Comparison of ENCODE assay signal across 10 cellular contexts in genomic region chr22:46638601-46639431, GRCh38. TPM values are rescaled to one million over a fixed set of nuclear protein-coding genes. Genes with fewer than 3 reads are reported as not detected.
DNase-seq lines count a peak whose midpoint lies in the region; ATAC-seq, FAIRE-seq and TF ChIP-seq lines count a peak whose summit lies in the region.
"Had no signal": no experiment of that assay in that cellular context is flagged by ENCODE, and none has a peak within 500 bp of the region (broad histone marks: within the 10 kb centered on the region; RNA-seq: fewer than 3 reads in every experiment).

No MANE protein-coding gene starts in this region.

- H3K4me1 ChIP-seq in GM23338 (ENCODE audit: insufficient read depth), result no peaks in the 10 kb centered on the region
- H3K4me1 ChIP-seq in GM12878 (ENCODE audit: control insufficient read depth, insufficient read depth, low read length), result no peaks in the 10 kb centered on the region

- H4K20me1 ChIP-seq in GM23338 (replicated peaks; ENCODE audit: insufficient read depth) (no peaks in the 10 kb centered on the region), GM12878 (ENCODE audit: control insufficient read depth, insufficient read depth) (no peaks in the 10 kb centered on the region)

- peaks cover 14% of the 10 kb centered on the region for H3K27me3 Mint-ChIP-seq in GM23338 (ENCODE audit: insufficient read depth, low read depth, poor library complexity)

- no TSS peak for BruUV-seq in GM12878 (replicated peaks; lab: Mats Ljungman, UMichigan)

- 0 out of 2 replicates have a peak, but pooled peaks cover 7% of the 10 kb centered on the region for H3K9me2 ChIP-seq in GM23338 (ENCODE audit: insufficient read depth)

- POLR2A ChIA-PET in GM12878 (lab: Charles Lee), result no interaction called here

- H3K4me3 Mint-ChIP-seq in GM23338, result no peak overlapping the region
- H3K4me3 Mint-ChIP-seq: CD14-positive monocyte had no signal

- H3K36me3 ChIP-seq in GM23338 (ENCODE audit: insufficient read depth), result no peaks in the 10 kb centered on the region
- peaks cover 0 to 7% of the 10 kb centered on the region in 2 experiments; a peak in 2 of 4 replicates for H3K36me3 ChIP-seq in GM12878 (ENCODE audit: control insufficient read depth in 2 of 2, insufficient read depth in 2 of 2, low read length in 1 of 2)

- H3K27me3 ChIP-seq in GM23338 (ENCODE audit: insufficient read depth) (no peaks in the 10 kb centered on the region), GM12878 (replicated peaks in 1 of 2; ENCODE audit: control insufficient read depth in 2 of 2, insufficient read depth in 2 of 2, low read length in 1 of 2) (no peaks in the 10 kb centered on the region)

- TF ChIP-seq CTCF in GM23338 (conservative IDR thresholded peaks at IDR 0.05; ENCODE audit: low read depth in 2 of 2) (no peak), GM12878 (IDR thresholded peaks at IDR 0.05 in 2 of 3, conservative IDR thresholded peaks at IDR 0.05 in 1 of 3; ENCODE audit: control insufficient read depth in 2 of 3, extremely low read depth in 1 of 3, insufficient read depth in 1 of 3, low read depth in 3 of 3, low read length in 3 of 3) (no peak)

- H3K79me2 ChIP-seq in GM23338 (replicated peaks; ENCODE audit: insufficient read depth), result no peaks in the 10 kb centered on the region
- no peaks in the 10 kb centered on the region; the same call in 1 of the 2 replicates for H3K79me2 ChIP-seq in GM12878 (ENCODE audit: control insufficient read depth, insufficient read depth, low read length)

- DNase-seq in AG08395 (ENCODE audit: low spot score), result peak; percentile 15
- DNase-seq in GM23338 (ENCODE audit: low spot score), result no peak
- DNase-seq in GM12878 (ENCODE audit: low read depth, low spot score), result no peak
- DNase-seq in left colon, result no peak
- no peak for DNase-seq in activated CD8-positive, alpha-beta memory T cell treated with anti-CD3 and anti-CD28 coated beads, Interleukin-2, amount 50 U/mL, for 48 hours
- no peak for DNase-seq in stimulated activated CD4-positive, alpha-beta T cell treated with anti-CD3 and anti-CD28 coated beads, Interleukin-4, amount 100 ng/mL, for 24 hours
- DNase-seq in activated CD8-positive, alpha-beta memory T cell treated with anti-CD3 and anti-CD28 coated beads, Interleukin-2, amount 50 U/mL, for 4 hours, result no peak
- DNase-seq: activated CD8-positive, alpha-beta memory T cell treated with anti-CD3 and anti-CD28 coated beads for 24 hours had no signal

- CTCF ChIA-PET in GM12878 (lab: Yijun Ruan, JAX), result no interaction called here

- H3K36me3 Mint-ChIP-seq in GM23338 (ENCODE audit: low read depth), result peaks cover 6% of the 10 kb centered on the region; the same call in 2 of the 3 replicates

- no peaks in the 10 kb centered on the region for H3K9me3 ChIP-seq in GM12878 (replicated peaks; ENCODE audit: control insufficient read depth, insufficient read depth, low read length)

- H3K9ac ChIP-seq in GM12878 (ENCODE audit: control insufficient read depth, insufficient read depth, low read length), result no peak overlapping the region

- H3K4me2 ChIP-seq in GM23338, result no peak overlapping the region
- no peak overlapping the region for H3K4me2 ChIP-seq in GM12878 (ENCODE audit: control insufficient read depth, insufficient read depth)

- no peak for TF ChIP-seq RAD21 in GM12878 (IDR thresholded peaks at IDR 0.05; ENCODE audit: insufficient read depth, low read depth, low read length)

- no peaks in the 10 kb centered on the region for H3F3A ChIP-seq in GM23338 (replicated peaks; ENCODE audit: low read depth)

- peaks cover 22% of the 10 kb centered on the region for H3K4me1 Mint-ChIP-seq in GM23338
- H3K4me1 Mint-ChIP-seq: CD14-positive monocyte had no signal

- RAD21 ChIA-PET in GM12878 (lab: Charles Lee; ENCODE audit: unreplicated experiment), result no interaction called here

- H3K27ac ChIP-seq in GM23338 (ENCODE audit: low read depth), result no peak overlapping the region
- no peak overlapping the region for H3K27ac ChIP-seq in GM12878 (ENCODE audit: control insufficient read depth, insufficient read depth)

- H2AFZ ChIP-seq in GM23338, result no peak overlapping the region
- H2AFZ ChIP-seq in GM12878 (ENCODE audit: control insufficient read depth, low read depth, low read length), result no peak overlapping the region

- no peak for TF ChIP-seq EP300 in GM12878 (IDR thresholded peaks at IDR 0.05; ENCODE audit: borderline replicate concordance in 1 of 2, control insufficient read depth in 1 of 2, low read depth in 2 of 2, low read length in 2 of 2)

- H3K4me3 ChIP-seq in GM23338 (no peak overlapping the region), GM12878 (no peak overlapping the region)

- H3K9me3 Mint-ChIP-seq in GM23338, result peaks cover 3% of the 10 kb centered on the region; the same call in 2 of the 3 replicates

- intact Hi-C loops in GM12878 (cut with micrococcal nuclease; ENCODE audit: unreplicated experiment) (no loop called here), left colon (cut with DNase I, micrococcal nuclease) (no loop called here)

- FAIRE-seq in GM12878 (lab: Jason Lieb, UNC), result no peak

- ATAC-seq in GM23338 (no peak), GM12878 (no peak), left colon (peak; percentile 27), GM18858 (IDR thresholded peaks at IDR 0.05; ENCODE audit: unreplicated experiment) (no peak)

- peak overlapping the region; percentile 7; the same call in 1 of the 2 replicates for H3K27ac Mint-ChIP-seq in GM23338

- 80% methylated on average over 18 of the region's 18 CpGs for WGBS in GM12878 (ENCODE audit: insufficient coverage, insufficient replicate concordance, low lambda C conversion rate, missing lambda C conversion rate)

- TF ChIP-seq POLR2A in GM12878 (IDR thresholded peaks at IDR 0.05; ENCODE audit: low read depth, low read length), result no peak

- SMC1A ChIA-PET in GM12878 (lab: Charles Lee; ENCODE audit: uncharacterized antibody, unreplicated experiment), result no interaction called here

- in situ Hi-C loops in GM12878 (cut with MboI), result no loop called here

TF ChIP-seq in GM23338, 12 proteins besides CTCF, POLR2A, EP300 and RAD21:
- no peak for TF ChIP-seq ETS1 (IDR thresholded peaks at IDR 0.05)
TF ChIP-seq in GM23338: peak in this region for 0.

TF ChIP-seq in GM12878, 131 proteins besides CTCF, POLR2A, EP300 and RAD21:
- peak; percentile 29 for TF ChIP-seq NR2C2 (IDR thresholded peaks at IDR 0.05; ENCODE audit: borderline replicate concordance, control insufficient read depth, insufficient read length, low read depth)
- TF ChIP-seq, protein P1, sequence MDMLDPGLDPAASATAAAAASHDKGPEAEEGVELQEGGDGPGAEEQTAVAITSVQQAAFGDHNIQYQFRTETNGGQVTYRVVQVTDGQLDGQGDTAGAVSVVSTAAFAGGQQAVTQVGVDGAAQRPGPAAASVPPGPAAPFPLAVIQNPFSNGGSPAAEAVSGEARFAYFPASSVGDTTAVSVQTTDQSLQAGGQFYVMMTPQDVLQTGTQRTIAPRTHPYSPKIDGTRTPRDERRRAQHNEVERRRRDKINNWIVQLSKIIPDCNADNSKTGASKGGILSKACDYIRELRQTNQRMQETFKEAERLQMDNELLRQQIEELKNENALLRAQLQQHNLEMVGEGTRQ (IDR thresholded peaks at IDR 0.05; ENCODE audit: borderline replicate concordance, low read depth, low read length), result no peak
- peak; percentile 15; the same call in 1 of the 2 replicates for TF ChIP-seq RUNX3 (IDR thresholded peaks at IDR 0.05; ENCODE audit: low read length)

RNA-seq across cellular contexts. Expression of gene GRAMD4, which starts 18.6 kb away (rescaled TPM):
- 19.7 and 81.8 TPM in 2 replicates for total RNA-seq in GM23338 (2014; rRNA removed; shearing (Covaris generic))
- 2.7 and 3.1 TPM in 2 replicates for polyA plus RNA-seq in GM23338 (2016; fragmentation: Nextera tagmentation; extraction: Ambion mirVana)
- 20.3 and 24.6 TPM in 2 replicates for total RNA-seq in GM12878 (2013; cell fraction: nucleolus; rRNA removed)
- total RNA-seq in GM12878 (2014; rRNA removed), result 27.4 and 28.7 TPM in 2 replicates
- 8.9 and 11.7 TPM in 2 replicates for total RNA-seq in GM12878 (2014; rRNA removed; fragmentation: Illumina TruSeq; extraction: Trizol)
- total RNA-seq in GM12878 (2021), result 45.5 and 49.1 TPM in 2 replicates
- polyA plus RNA-seq in GM12878 (2011; ENCODE audit: low read depth), result 2.6 TPM
- polyA plus RNA-seq in GM12878 (2011; rRNA removed), result 22.1 and 24.3 TPM in 2 replicates
- 11.8 and 18.5 TPM in 2 replicates for polyA plus RNA-seq in GM12878 (2011; cell fraction: cytosol; rRNA removed)
- polyA plus RNA-seq in GM12878 (2011; cell fraction: nucleus; rRNA removed), result 69.1 and 78.8 TPM in 2 replicates
- 6.2 and 8.4 TPM in 2 replicates for polyA plus RNA-seq in GM12878 (2012)
- 7.2 and 9.5 TPM in 2 replicates for polyA plus RNA-seq in GM12878 (2014; fragmentation: Illumina TruSeq; extraction: Trizol)
- under 1 TPM; 0.21 to 0.73 TPM for polyA plus RNA-seq in GM12878 (2014; fragmentation: Nextera tagmentation; extraction: Ambion mirVana)
- polyA plus RNA-seq in GM12878 (2014; rRNA removed), result 32.3 and 38.6 TPM in 2 replicates
- 1 to 10 TPM; 4.2 to 5.3 TPM for polyA plus RNA-seq in GM12878 (2016; fragmentation: Nextera tagmentation; extraction: Ambion mirVana)
- 34.2 and 34.7 TPM in 2 replicates for polyA minus RNA-seq in GM12878 (2011; rRNA and poly(A)+ RNA removed)
- polyA minus RNA-seq in GM12878 (2011; cell fraction: cytosol; rRNA and poly(A)+ RNA removed), result 13.9 and 15.8 TPM in 2 replicates
- polyA minus RNA-seq in GM12878 (2011; cell fraction: nucleus; rRNA and poly(A)+ RNA removed), result 26.5 and 39.9 TPM in 2 replicates
- 100 to 1,000 TPM; 178 to 213 TPM for total RNA-seq in left colon
